Comparison of ENCODE assay signal across 8 cellular contexts in the genomic region with DNA sequence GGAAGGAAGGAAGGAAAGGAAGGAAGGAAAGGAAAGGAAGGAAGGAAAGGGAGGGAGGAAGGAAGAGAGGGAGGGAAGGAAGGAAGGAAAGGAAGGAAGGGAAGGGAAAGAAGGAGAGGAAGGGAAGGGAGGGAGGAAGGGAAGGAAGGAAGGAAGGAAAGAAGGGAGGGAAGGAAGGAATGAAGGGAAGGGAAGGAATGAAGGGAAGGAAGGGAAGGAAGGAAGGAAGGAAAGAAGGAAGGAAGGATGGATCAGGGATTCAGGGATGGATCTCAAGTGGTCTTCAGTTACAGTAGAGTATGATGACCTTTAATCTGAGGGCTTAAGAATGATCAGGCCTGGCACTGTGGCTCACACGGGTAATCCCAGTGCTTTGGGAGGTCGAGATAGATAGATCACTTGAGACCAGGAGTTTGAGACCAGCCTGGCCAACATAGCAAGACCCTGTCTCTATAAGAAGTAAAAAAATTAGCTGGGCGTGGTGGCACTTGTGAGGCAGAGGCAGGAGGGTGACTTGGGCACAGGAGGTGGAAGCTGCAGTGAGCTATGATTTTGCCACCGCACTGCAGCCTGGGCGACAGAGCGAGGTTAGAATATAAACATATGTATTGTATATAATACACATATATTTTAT. TPM values are rescaled to one million over a fixed set of nuclear protein-coding genes. Genes with fewer than 3 reads are reported as not detected.
DNase-seq lines count a peak whose midpoint lies in the region; ATAC-seq and TF ChIP-seq lines count a peak whose summit lies in the region.

No MANE protein-coding gene starts in this region.

- H3K4me1 Mint-ChIP-seq in HFFc6 (ENCODE audit: low read depth): peaks cover 14% of the 10 kb centered on the region
- peaks cover 24% of the 10 kb centered on the region for H3K4me1 Mint-ChIP-seq in activated CD4-positive, alpha-beta T cell treated with anti-CD3 and anti-CD28 coated beads, Interleukin-2, amount 10 ng/mL, durations not matched to agents 7 days and 5 days
- H3K4me1 Mint-ChIP-seq in stimulated activated effector memory CD8-positive, alpha-beta T cell treated with anti-CD3 and anti-CD28 coated beads, Interleukin-12 subunit alpha, Interleukin-12 subunit beta, amount 100 ng/mL, for 72 hours: peaks cover 26% of the 10 kb centered on the region

- TF ChIP-seq CTCF in HFFc6 (IDR thresholded peaks at IDR 0.05): no peak
- TF ChIP-seq CTCF in fibroblast of villous mesenchyme (IDR thresholded peaks at IDR 0.05; ENCODE audit: insufficient read depth, low read depth, low read length): no peak

- no peak for ATAC-seq in stimulated activated effector memory CD8-positive, alpha-beta T cell treated with anti-CD3 and anti-CD28 coated beads, Interleukin-12 subunit alpha, Interleukin-12 subunit beta, amount 100 ng/mL, for 72 hours
- ATAC-seq in GM18870 (IDR thresholded peaks at IDR 0.05; ENCODE audit: unreplicated experiment): no peak

- peaks cover 5% of the 10 kb centered on the region; the same call in 1 of the 2 replicates for H3K36me3 Mint-ChIP-seq in HFFc6 (ENCODE audit: low read depth)
- H3K36me3 Mint-ChIP-seq in activated CD4-positive, alpha-beta T cell treated with anti-CD3 and anti-CD28 coated beads, Interleukin-2, amount 10 ng/mL, durations not matched to agents 7 days and 5 days (ENCODE audit: low read depth): peaks cover 17% of the 10 kb centered on the region
- peaks cover 41% of the 10 kb centered on the region for H3K36me3 Mint-ChIP-seq in stimulated activated effector memory CD8-positive, alpha-beta T cell treated with anti-CD3 and anti-CD28 coated beads, Interleukin-12 subunit alpha, Interleukin-12 subunit beta, amount 100 ng/mL, for 72 hours

- H3K4me3 Mint-ChIP-seq in HFFc6: peak overlapping the region; percentile 82
- H3K4me3 Mint-ChIP-seq in activated CD4-positive, alpha-beta T cell treated with anti-CD3 and anti-CD28 coated beads, Interleukin-2, amount 10 ng/mL, durations not matched to agents 7 days and 5 days: peak overlapping the region; percentile 81
- peak overlapping the region; percentile 71 for H3K4me3 Mint-ChIP-seq in stimulated activated effector memory CD8-positive, alpha-beta T cell treated with anti-CD3 and anti-CD28 coated beads, Interleukin-12 subunit alpha, Interleukin-12 subunit beta, amount 100 ng/mL, for 72 hours

- CTCF ChIA-PET in activated CD4-positive, alpha-beta T cell treated with anti-CD3 and anti-CD28 coated beads, Interleukin-2, amount 10 ng/mL, durations not matched to agents 7 days and 5 days (lab: Charles Lee): interaction anchor here (1.4 kb wide), 1 partner anchor 40 kb away, joined by 6 read pairs; no protein-coding TSS in a partner anchor

- H3K9me3 Mint-ChIP-seq in HFFc6: no peaks in the 10 kb centered on the region
- H3K9me3 Mint-ChIP-seq in activated CD4-positive, alpha-beta T cell treated with anti-CD3 and anti-CD28 coated beads, Interleukin-2, amount 10 ng/mL, durations not matched to agents 7 days and 5 days: no peaks in the 10 kb centered on the region
- no peaks in the 10 kb centered on the region for H3K9me3 Mint-ChIP-seq in stimulated activated effector memory CD8-positive, alpha-beta T cell treated with anti-CD3 and anti-CD28 coated beads, Interleukin-12 subunit alpha, Interleukin-12 subunit beta, amount 100 ng/mL, for 72 hours

- POLR2A ChIA-PET in activated CD4-positive, alpha-beta T cell treated with anti-CD3 and anti-CD28 coated beads, Interleukin-2, amount 10 ng/mL, durations not matched to agents 7 days and 5 days (lab: Charles Lee): no interaction called here

- peak overlapping the region; percentile 50 for H3K4me3 ChIP-seq in fibroblast of villous mesenchyme (ENCODE audit: low read depth, low read length)

- H3K27ac Mint-ChIP-seq in HFFc6: peak overlapping the region; percentile 75
- peak overlapping the region; percentile 94 for H3K27ac Mint-ChIP-seq in activated CD4-positive, alpha-beta T cell treated with anti-CD3 and anti-CD28 coated beads, Interleukin-2, amount 10 ng/mL, durations not matched to agents 7 days and 5 days
- peak overlapping the region; percentile 83 for H3K27ac Mint-ChIP-seq in stimulated activated effector memory CD8-positive, alpha-beta T cell treated with anti-CD3 and anti-CD28 coated beads, Interleukin-12 subunit alpha, Interleukin-12 subunit beta, amount 100 ng/mL, for 72 hours

- DNase-seq in HFFc6: no peak
- peak; percentile 29 for DNase-seq in activated CD4-positive, alpha-beta T cell treated with anti-CD3 and anti-CD28 coated beads, Interleukin-2, amount 10 ng/mL, durations not matched to agents 7 days and 5 days
- DNase-seq in fibroblast of villous mesenchyme (ENCODE audit: low read depth): no peak
- DNase-seq in stimulated activated effector memory CD8-positive, alpha-beta T cell treated with anti-CD3 and anti-CD28 coated beads, Interleukin-12 subunit alpha, Interleukin-12 subunit beta, amount 100 ng/mL, for 72 hours (ENCODE audit: low spot score in 2 of 2): no peak
- DNase-seq in SHP77 (lab: John Stamatoyannopoulos, UW): no peak
- no peak for DNase-seq in HuH-7 (ENCODE audit: low spot score)
- no peak for DNase-seq in NOMO-1 treated with DMSO at 0.1 percent for 48 hours (lab: John Stamatoyannopoulos, UW; ENCODE audit: unreplicated experiment)

- H3K27me3 Mint-ChIP-seq in HFFc6 (ENCODE audit: insufficient read depth): peaks cover 2% of the 10 kb centered on the region
- no peaks in the 10 kb centered on the region for H3K27me3 Mint-ChIP-seq in activated CD4-positive, alpha-beta T cell treated with anti-CD3 and anti-CD28 coated beads, Interleukin-2, amount 10 ng/mL, durations not matched to agents 7 days and 5 days

RNA-seq across cellular contexts. Expression of a gene that starts 0.8 kb away (rescaled TPM):
- total RNA-seq in HFFc6 (2021; fragmentation: NEBNext Ultra II Directional; extraction: Animal tissue kit (Norgen Biotek cat#: 25700)): 10 to 100 TPM; 33.8 to 39.4 (median 36.2) TPM
- 10 to 100 TPM; 32.0 to 36.2 TPM for total RNA-seq in activated CD4-positive, alpha-beta T cell treated with anti-CD3 and anti-CD28 coated beads, Interleukin-2, amount 10 ng/mL, durations not matched to agents 7 days and 5 days
- total RNA-seq in fibroblast of villous mesenchyme: 30.6 and 32.8 TPM in 2 replicates
